Comparison of ENCODE assay signal across 15 cellular contexts in genomic region chr17:73718912-73719311, GRCh38.
A peak's percentile ranks its signal among the peaks of the same experiment; 100 is the strongest.
DNase-seq lines count a peak whose midpoint lies in the region; ATAC-seq and TF ChIP-seq lines count a peak whose summit lies in the region.
"Had no signal": no experiment of that assay in that cellular context is flagged by ENCODE, and none has a peak within 500 bp of the region (broad histone marks: within the 10 kb centered on the region; RNA-seq: fewer than 3 reads in every experiment).

No MANE protein-coding gene starts in this region.

- H3K27me3 Mint-ChIP-seq in activated CD4-positive, alpha-beta T cell treated with anti-CD3 and anti-CD28 coated beads, Interleukin-2, amount 10 ng/mL, durations not matched to agents 7 days and 5 days, result peaks cover 4% of the 10 kb centered on the region
- peaks cover 0 to 2% of the 10 kb centered on the region in 2 donors for H3K27me3 Mint-ChIP-seq in T-cell

- H3K27ac ChIP-seq in liver (ENCODE audit: low read depth in 1 of 2, low read length in 2 of 2), result no peak overlapping the region
- peak overlapping the region; percentile 82 for H3K27ac ChIP-seq in temporal lobe (ENCODE audit: low read depth, low read length)
- H3K27ac ChIP-seq: vagina had no signal

- no peak overlapping the region for H3K9ac ChIP-seq in liver (ENCODE audit: low read depth in 1 of 2, low read length in 2 of 2)

- H3K9me3 ChIP-seq in liver (ENCODE audit: control insufficient read depth in 4 of 4, low read length in 3 of 4), result no peaks in the 10 kb centered on the region
- H3K9me3 ChIP-seq: Caco-2, vagina had no signal

- no peak for ATAC-seq in T-cell (replicated peaks in 1 of 4)
- ATAC-seq: activated CD8-positive, alpha-beta T cell treated with anti-CD3 and anti-CD28 coated beads, Interleukin-2, amount 10 ng/mL, durations not matched to agents 7 days and 5 days; esophagus mucosa had no signal

- no peaks in the 10 kb centered on the region for H3K27me3 ChIP-seq in liver (ENCODE audit: control insufficient read depth in 4 of 4, insufficient read depth in 4 of 4, low read length in 3 of 4)
- H3K27me3 ChIP-seq: vagina had no signal

- POLR2A ChIA-PET in activated CD4-positive, alpha-beta T cell treated with anti-CD3 and anti-CD28 coated beads, Interleukin-2, amount 10 ng/mL, durations not matched to agents 7 days and 5 days (lab: Charles Lee), result no interaction called here
- POLR2A ChIA-PET in T-cell (lab: Charles Lee), result interaction anchor here in 1 of 2 donors (0.6 kb wide), 1 partner anchor 281 kb away, joined by 3 read pairs; no protein-coding TSS in a partner anchor

- DNase-seq in activated CD4-positive, alpha-beta T cell treated with anti-CD3 and anti-CD28 coated beads, Interleukin-2, amount 10 ng/mL, durations not matched to agents 7 days and 5 days, result no peak
- no peak for DNase-seq in activated CD4-positive, alpha-beta T cell treated with anti-CD3 and anti-CD28 coated beads for 4 hours
- DNase-seq in T-cell (no peak), epidermal melanocyte (ENCODE audit: insufficient read length, low spot score) (no peak), NCI-H446 treated with DMSO at 0.1 percent for 48 hours (lab: John Stamatoyannopoulos, UW) (no peak), NOMO-1 treated with DMSO at 0.1 percent for 48 hours (lab: John Stamatoyannopoulos, UW; ENCODE audit: unreplicated experiment) (no peak)
- DNase-seq: activated CD8-positive, alpha-beta T cell treated with anti-CD3 and anti-CD28 coated beads, Interleukin-2, amount 10 ng/mL, durations not matched to agents 7 days and 5 days; Caco-2; immature natural killer cell; stimulated activated naive CD4-positive, alpha-beta T cell treated with Interleukin-2 at 50 U/mL for 16 hours had no signal

- peak overlapping the region; percentile 71 for H3K27ac Mint-ChIP-seq in activated CD4-positive, alpha-beta T cell treated with anti-CD3 and anti-CD28 coated beads, Interleukin-2, amount 10 ng/mL, durations not matched to agents 7 days and 5 days
- peak overlapping the region; percentile 1 to 87 for H3K27ac Mint-ChIP-seq in T-cell
- H3K27ac Mint-ChIP-seq: activated CD8-positive, alpha-beta T cell treated with anti-CD3 and anti-CD28 coated beads, Interleukin-2, amount 10 ng/mL, durations not matched to agents 7 days and 5 days; immature natural killer cell; mesothelial cell of epicardium had no signal

- peaks cover 56% of the 10 kb centered on the region for H3K4me1 Mint-ChIP-seq in activated CD4-positive, alpha-beta T cell treated with anti-CD3 and anti-CD28 coated beads, Interleukin-2, amount 10 ng/mL, durations not matched to agents 7 days and 5 days
- H3K4me1 Mint-ChIP-seq in T-cell, result peaks cover 42 to 63% (median 49%) of the 10 kb centered on the region in 3 donors

- CTCF ChIA-PET in activated CD4-positive, alpha-beta T cell treated with anti-CD3 and anti-CD28 coated beads, Interleukin-2, amount 10 ng/mL, durations not matched to agents 7 days and 5 days (lab: Charles Lee), result no interaction called here
- CTCF ChIA-PET in T-cell (lab: Charles Lee), result no interaction called here

- no peak overlapping the region for H3K4me3 ChIP-seq in liver (ENCODE audit: low read depth in 1 of 3, low read length in 3 of 3)
- H3K4me3 ChIP-seq: vagina had no signal

- H3K4me1 ChIP-seq in liver (ENCODE audit: control insufficient read depth in 4 of 4, insufficient read depth in 4 of 4, low read length in 3 of 4), result peaks cover 0 to 15% (median 9%) of the 10 kb centered on the region in 4 donors
- H3K4me1 ChIP-seq: Caco-2 had no signal

- TF ChIP-seq CTCF in liver (IDR thresholded peaks at IDR 0.05; ENCODE audit: low read depth, low read length, missing input control), result no peak

- H3K36me3 Mint-ChIP-seq in activated CD4-positive, alpha-beta T cell treated with anti-CD3 and anti-CD28 coated beads, Interleukin-2, amount 10 ng/mL, durations not matched to agents 7 days and 5 days (ENCODE audit: low read depth), result peaks cover 8% of the 10 kb centered on the region
- H3K36me3 Mint-ChIP-seq in T-cell, result no peaks in the 10 kb centered on the region
- H3K36me3 Mint-ChIP-seq: immature natural killer cell, mesothelial cell of epicardium had no signal

- no peak overlapping the region for H3K4me3 Mint-ChIP-seq in activated CD4-positive, alpha-beta T cell treated with anti-CD3 and anti-CD28 coated beads, Interleukin-2, amount 10 ng/mL, durations not matched to agents 7 days and 5 days
- no peak overlapping the region for H3K4me3 Mint-ChIP-seq in T-cell
- H3K4me3 Mint-ChIP-seq: activated CD8-positive, alpha-beta T cell treated with anti-CD3 and anti-CD28 coated beads, Interleukin-2, amount 10 ng/mL, durations not matched to agents 7 days and 5 days; immature natural killer cell; mesothelial cell of epicardium had no signal

- no peaks in the 10 kb centered on the region for H3K36me3 ChIP-seq in liver (ENCODE audit: control insufficient read depth in 4 of 4, insufficient read depth in 3 of 4, low read depth in 1 of 4, low read length in 3 of 4)
- H3K36me3 ChIP-seq: vagina had no signal

- peak in 1 of 2 donors; percentile 50 for TF ChIP-seq RAD21 in liver (IDR thresholded peaks at IDR 0.05)

- 27% methylated on average over 9 of the region's 9 CpGs for WGBS in liver

- H3K9me3 Mint-ChIP-seq in activated CD4-positive, alpha-beta T cell treated with anti-CD3 and anti-CD28 coated beads, Interleukin-2, amount 10 ng/mL, durations not matched to agents 7 days and 5 days, result no peaks in the 10 kb centered on the region
- no peaks in the 10 kb centered on the region for H3K9me3 Mint-ChIP-seq in T-cell
- H3K9me3 Mint-ChIP-seq: immature natural killer cell, mesothelial cell of epicardium had no signal

TF ChIP-seq in liver, 16 proteins besides CTCF, POLR2A, EP300 and RAD21:
- peak; percentile 62 to 66 for TF ChIP-seq RXRA (IDR thresholded peaks at IDR 0.05)
- peak; percentile 53 for TF ChIP-seq SP1 (IDR thresholded peaks at IDR 0.05)
- peak; percentile 76 for TF ChIP-seq NR2F2 (IDR thresholded peaks at IDR 0.05)
- TF ChIP-seq, protein P1, sequence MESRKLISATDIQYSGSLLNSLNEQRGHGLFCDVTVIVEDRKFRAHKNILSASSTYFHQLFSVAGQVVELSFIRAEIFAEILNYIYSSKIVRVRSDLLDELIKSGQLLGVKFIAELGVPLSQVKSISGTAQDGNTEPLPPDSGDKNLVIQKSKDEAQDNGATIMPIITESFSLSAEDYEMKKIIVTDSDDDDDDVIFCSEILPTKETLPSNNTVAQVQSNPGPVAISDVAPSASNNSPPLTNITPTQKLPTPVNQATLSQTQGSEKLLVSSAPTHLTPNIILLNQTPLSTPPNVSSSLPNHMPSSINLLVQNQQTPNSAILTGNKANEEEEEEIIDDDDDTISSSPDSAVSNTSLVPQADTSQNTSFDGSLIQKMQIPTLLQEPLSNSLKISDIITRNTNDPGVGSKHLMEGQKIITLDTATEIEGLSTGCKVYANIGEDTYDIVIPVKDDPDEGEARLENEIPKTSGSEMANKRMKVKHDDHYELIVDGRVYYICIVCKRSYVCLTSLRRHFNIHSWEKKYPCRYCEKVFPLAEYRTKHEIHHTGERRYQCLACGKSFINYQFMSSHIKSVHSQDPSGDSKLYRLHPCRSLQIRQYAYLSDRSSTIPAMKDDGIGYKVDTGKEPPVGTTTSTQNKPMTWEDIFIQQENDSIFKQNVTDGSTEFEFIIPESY (IDR thresholded peaks at IDR 0.05), result no peak
- peak; percentile 84 to 91 for TF ChIP-seq HNF4A (conservative IDR thresholded peaks at IDR 0.05)
- TF ChIP-seq, protein P2, sequence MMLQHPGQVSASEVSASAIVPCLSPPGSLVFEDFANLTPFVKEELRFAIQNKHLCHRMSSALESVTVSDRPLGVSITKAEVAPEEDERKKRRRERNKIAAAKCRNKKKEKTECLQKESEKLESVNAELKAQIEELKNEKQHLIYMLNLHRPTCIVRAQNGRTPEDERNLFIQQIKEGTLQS (IDR thresholded peaks at IDR 0.05), result no peak
- TF ChIP-seq HNF4G (IDR thresholded peaks at IDR 0.05), result peak; percentile 74
- TF ChIP-seq, protein P3, sequence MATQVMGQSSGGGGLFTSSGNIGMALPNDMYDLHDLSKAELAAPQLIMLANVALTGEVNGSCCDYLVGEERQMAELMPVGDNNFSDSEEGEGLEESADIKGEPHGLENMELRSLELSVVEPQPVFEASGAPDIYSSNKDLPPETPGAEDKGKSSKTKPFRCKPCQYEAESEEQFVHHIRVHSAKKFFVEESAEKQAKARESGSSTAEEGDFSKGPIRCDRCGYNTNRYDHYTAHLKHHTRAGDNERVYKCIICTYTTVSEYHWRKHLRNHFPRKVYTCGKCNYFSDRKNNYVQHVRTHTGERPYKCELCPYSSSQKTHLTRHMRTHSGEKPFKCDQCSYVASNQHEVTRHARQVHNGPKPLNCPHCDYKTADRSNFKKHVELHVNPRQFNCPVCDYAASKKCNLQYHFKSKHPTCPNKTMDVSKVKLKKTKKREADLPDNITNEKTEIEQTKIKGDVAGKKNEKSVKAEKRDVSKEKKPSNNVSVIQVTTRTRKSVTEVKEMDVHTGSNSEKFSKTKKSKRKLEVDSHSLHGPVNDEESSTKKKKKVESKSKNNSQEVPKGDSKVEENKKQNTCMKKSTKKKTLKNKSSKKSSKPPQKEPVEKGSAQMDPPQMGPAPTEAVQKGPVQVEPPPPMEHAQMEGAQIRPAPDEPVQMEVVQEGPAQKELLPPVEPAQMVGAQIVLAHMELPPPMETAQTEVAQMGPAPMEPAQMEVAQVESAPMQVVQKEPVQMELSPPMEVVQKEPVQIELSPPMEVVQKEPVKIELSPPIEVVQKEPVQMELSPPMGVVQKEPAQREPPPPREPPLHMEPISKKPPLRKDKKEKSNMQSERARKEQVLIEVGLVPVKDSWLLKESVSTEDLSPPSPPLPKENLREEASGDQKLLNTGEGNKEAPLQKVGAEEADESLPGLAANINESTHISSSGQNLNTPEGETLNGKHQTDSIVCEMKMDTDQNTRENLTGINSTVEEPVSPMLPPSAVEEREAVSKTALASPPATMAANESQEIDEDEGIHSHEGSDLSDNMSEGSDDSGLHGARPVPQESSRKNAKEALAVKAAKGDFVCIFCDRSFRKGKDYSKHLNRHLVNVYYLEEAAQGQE (IDR thresholded peaks at IDR 0.05), result no peak
